32 cellular contexts compared by ENCODE assay signal in the genomic region with DNA sequence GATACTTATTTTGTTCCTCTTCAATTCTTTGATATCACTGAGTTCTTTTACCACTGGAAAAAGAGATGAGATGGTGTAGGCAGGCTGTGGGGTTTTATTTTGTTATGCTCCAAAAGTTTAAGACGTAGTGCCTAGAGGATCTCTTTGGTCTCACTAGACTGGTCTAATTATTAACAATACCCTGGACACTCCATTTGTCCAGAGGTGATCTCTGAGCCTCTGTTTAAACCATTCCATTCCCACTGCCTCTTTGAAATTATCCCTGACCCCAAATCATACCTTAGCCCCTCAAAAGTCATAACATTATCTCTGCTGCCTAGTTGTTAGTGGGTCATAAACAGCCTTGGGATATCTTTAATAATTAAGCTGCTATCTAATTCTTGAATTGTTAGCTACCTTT. TPM values are rescaled to one million over a fixed set of nuclear protein-coding genes. Genes with fewer than 3 reads are reported as not detected.
"Had no signal": no experiment of that assay in that cellular context is flagged by ENCODE, and none has a peak within 500 bp of the region (broad histone marks: within the 10 kb centered on the region; RNA-seq: fewer than 3 reads in every experiment).

No MANE protein-coding gene starts in this region.

- H3K9me3 Mint-ChIP-seq: activated CD4-positive, alpha-beta T cell treated with anti-CD3 and anti-CD28 coated beads, Interleukin-2, amount 10 ng/mL, durations not matched to agents 7 days and 5 days; activated naive CD4-positive, alpha-beta T cell treated with anti-CD3 and anti-CD28 coated beads, Interleukin-2, amount 50 U/mL, for 24 hours; activated naive CD8-positive, alpha-beta T cell treated with anti-CD3 and anti-CD28 coated beads, Interleukin-2, amount 10 ng/mL, durations not matched to agents 7 days and 5 days; activated T-cell treated with anti-CD3 and anti-CD28 coated beads, Interleukin-2, amount 50 U/mL, for 24 hours; activated T-helper 2 cell treated with anti-CD3 and anti-CD28 coated beads, Interferon-gamma antibody, Interleukin-2, Interleukin-4, amounts not matched to agents 10 μg/mL and 5 μg/mL and 100 μg/mL, durations not matched to agents 14 hours and 24 hours and 36 hours had no signal

- H3K36me3 ChIP-seq: ascending aorta, MG63 had no signal

- H3K27me3 Mint-ChIP-seq: activated CD4-positive, alpha-beta T cell treated with anti-CD3 and anti-CD28 coated beads for 36 hours; activated CD4-positive, alpha-beta T cell treated with anti-CD3 and anti-CD28 coated beads, Interleukin-2, amount 10 ng/mL, durations not matched to agents 7 days and 5 days; activated naive CD4-positive, alpha-beta T cell treated with anti-CD3 and anti-CD28 coated beads, Interleukin-2, amount 50 U/mL, for 24 hours had no signal

- H3K4me3 Mint-ChIP-seq: activated CD4-positive, alpha-beta T cell treated with anti-CD3 and anti-CD28 coated beads for 36 hours; activated CD4-positive, alpha-beta T cell treated with anti-CD3 and anti-CD28 coated beads, Interleukin-2, amount 10 ng/mL, durations not matched to agents 7 days and 5 days; activated CD8-positive, alpha-beta T cell treated with anti-CD3 and anti-CD28 coated beads, Interleukin-2, amount 10 ng/mL, durations not matched to agents 7 days and 5 days; activated naive CD4-positive, alpha-beta T cell treated with anti-CD3 and anti-CD28 coated beads, Interleukin-2, amount 50 U/mL, for 24 hours; activated naive CD8-positive, alpha-beta T cell treated with anti-CD3 and anti-CD28 coated beads, Interleukin-2, amount 10 ng/mL, durations not matched to agents 7 days and 5 days; activated T-cell treated with anti-CD3 and anti-CD28 coated beads, Interleukin-2, amount 50 U/mL, for 24 hours had no signal

- H3K36me3 Mint-ChIP-seq: activated naive CD4-positive, alpha-beta T cell treated with anti-CD3 and anti-CD28 coated beads, Interleukin-2, amount 50 U/mL, for 24 hours; activated naive CD8-positive, alpha-beta T cell treated with anti-CD3 and anti-CD28 coated beads, Interleukin-2, amount 10 ng/mL, durations not matched to agents 7 days and 5 days had no signal

- H3K4me1 ChIP-seq: ascending aorta had no signal

- H3K27me3 ChIP-seq: ascending aorta, cardiac muscle cell, MG63 had no signal

- ATAC-seq: activated CD4-positive, alpha-beta T cell treated with anti-CD3 and anti-CD28 coated beads for 36 hours; activated CD4-positive, CD25-positive, alpha-beta regulatory T cell treated with anti-CD3 and anti-CD28 coated beads, Interleukin-2, amount 50 U/mL, for 24 hours; activated CD8-positive, alpha-beta T cell treated with anti-CD3 and anti-CD28 coated beads, Interleukin-2, amount 10 ng/mL, durations not matched to agents 7 days and 5 days; Right ventricle myocardium inferior had no signal

- H3K9me3 ChIP-seq: ascending aorta, MG63 had no signal

- H3K27ac ChIP-seq: ascending aorta, cardiac muscle cell, RWPE1 had no signal

- H3K27ac Mint-ChIP-seq: activated CD4-positive, alpha-beta T cell treated with anti-CD3 and anti-CD28 coated beads for 36 hours; activated CD4-positive, alpha-beta T cell treated with anti-CD3 and anti-CD28 coated beads, Interleukin-2, amount 10 ng/mL, durations not matched to agents 7 days and 5 days; activated CD8-positive, alpha-beta T cell treated with anti-CD3 and anti-CD28 coated beads, Interleukin-2, amount 10 ng/mL, durations not matched to agents 7 days and 5 days; activated naive CD4-positive, alpha-beta T cell treated with anti-CD3 and anti-CD28 coated beads, Interleukin-2, amount 50 U/mL, for 24 hours; activated naive CD8-positive, alpha-beta T cell treated with anti-CD3 and anti-CD28 coated beads, Interleukin-2, amount 10 ng/mL, durations not matched to agents 7 days and 5 days; activated T-cell treated with anti-CD3 and anti-CD28 coated beads, Interleukin-2, amount 50 U/mL, for 24 hours; activated T-helper 2 cell treated with anti-CD3 and anti-CD28 coated beads, Interferon-gamma antibody, Interleukin-2, Interleukin-4, amounts not matched to agents 10 μg/mL and 5 μg/mL and 100 μg/mL, durations not matched to agents 14 hours and 24 hours and 36 hours had no signal

- DNase-seq: activated CD4-positive, alpha-beta T cell treated with anti-CD3 and anti-CD28 coated beads for 36 hours; activated CD4-positive, alpha-beta T cell treated with anti-CD3 and anti-CD28 coated beads, Interleukin-2, amount 10 ng/mL, durations not matched to agents 7 days and 5 days; activated CD4-positive, alpha-beta T cell treated with anti-CD3 and anti-CD28 coated beads, Interleukin-2, amount 50 U/mL, for 48 hours; activated CD8-positive, alpha-beta T cell treated with anti-CD3 and anti-CD28 coated beads, Interleukin-2, amount 10 ng/mL, durations not matched to agents 7 days and 5 days; activated gamma-delta T cell; activated naive CD4-positive, alpha-beta T cell treated with Interleukin-2 at 50 U/mL for 16 hours; activated naive CD8-positive, alpha-beta T cell treated with anti-CD3 and anti-CD28 coated beads, Interleukin-2, amount 10 ng/mL, durations not matched to agents 7 days and 5 days; activated T-cell treated with anti-CD3 and anti-CD28 coated beads, Interleukin-2, amount 50 U/mL, for 24 hours; amygdala; Kasumi-1; KG1; MG63; NCI-H1048; NCI-H1105 treated with DMSO at 0.1 percent for 48 hours; NCI-H1436; NCI-H1694; NCI-H2029; NCI-H345; NCI-H524 treated with DMSO at 0.1 percent for 48 hours; SW 1271; T-helper 1 cell; T-helper 2 cell; T1000 had no signal

- H3K4me1 Mint-ChIP-seq: activated CD4-positive, alpha-beta T cell treated with anti-CD3 and anti-CD28 coated beads for 36 hours; activated CD4-positive, alpha-beta T cell treated with anti-CD3 and anti-CD28 coated beads, Interleukin-2, amount 10 ng/mL, durations not matched to agents 7 days and 5 days; activated naive CD4-positive, alpha-beta T cell treated with anti-CD3 and anti-CD28 coated beads, Interleukin-2, amount 50 U/mL, for 24 hours; activated naive CD8-positive, alpha-beta T cell treated with anti-CD3 and anti-CD28 coated beads, Interleukin-2, amount 10 ng/mL, durations not matched to agents 7 days and 5 days had no signal

- FAIRE-seq: RCC 7860 had no signal

- H3K4me3 ChIP-seq: ascending aorta, cardiac muscle cell, MG63 had no signal

RNA-seq across cellular contexts. Expression of gene SMPX, which starts 24.2 kb away (rescaled TPM):
- total RNA-seq: activated CD4-positive, alpha-beta T cell treated with anti-CD3 and anti-CD28 coated beads for 36 hours; activated CD4-positive, alpha-beta T cell treated with anti-CD3 and anti-CD28 coated beads, Interleukin-2, amount 10 ng/mL, durations not matched to agents 7 days and 5 days; activated CD8-positive, alpha-beta T cell treated with anti-CD3 and anti-CD28 coated beads, Interleukin-2, amount 10 ng/mL, durations not matched to agents 7 days and 5 days; activated naive CD8-positive, alpha-beta T cell treated with anti-CD3 and anti-CD28 coated beads, Interleukin-2, amount 10 ng/mL, durations not matched to agents 7 days and 5 days; activated T-helper 2 cell treated with anti-CD3 and anti-CD28 coated beads, Interferon-gamma antibody, Interleukin-2, Interleukin-4, amounts not matched to agents 10 μg/mL and 5 μg/mL and 100 μg/mL, durations not matched to agents 14 hours and 24 hours and 36 hours; ascending aorta; NCI-H460 had no signal
